27 cellular contexts compared by ENCODE assay signal in genomic region chr5:126416266-126416925, GRCh38. TPM values are rescaled to one million over a fixed set of nuclear protein-coding genes. Genes with fewer than 3 reads are reported as not detected.
DNase-seq lines count a peak whose midpoint lies in the region; ATAC-seq and TF ChIP-seq lines count a peak whose summit lies in the region.
"Had no signal": no experiment of that assay in that cellular context is flagged by ENCODE, and none has a peak within 500 bp of the region (broad histone marks: within the 10 kb centered on the region; RNA-seq: fewer than 3 reads in every experiment).

No MANE protein-coding gene starts in this region.

- no peaks in the 10 kb centered on the region for H3K79me2 ChIP-seq in osteoblast (ENCODE audit: insufficient read depth, low read length)

- no peak for ATAC-seq in heart left ventricle
- ATAC-seq in left ventricle myocardium superior, result no peak
- no peak for ATAC-seq in aorta (ENCODE audit: low FRiP score)
- no peak for ATAC-seq in natural killer cell treated with Interleukin-12 subunit alpha and Interleukin-12 subunit beta and Interleukin-15 and Interleukin-18, amount 100 ng/mL, for 72 hours
- no peak for ATAC-seq in GM21526 (IDR thresholded peaks at IDR 0.05; ENCODE audit: low FRiP score, unreplicated experiment)
- ATAC-seq in HG02571 (IDR thresholded peaks at IDR 0.05; ENCODE audit: unreplicated experiment), result no peak
- ATAC-seq: activated CD4-positive, CD25-positive, alpha-beta regulatory T cell treated with anti-CD3 and anti-CD28 coated beads, Interleukin-2, amount 50 U/mL, for 24 hours; stimulated activated naive B cell treated with anti-CD40 and anti-IgM and Interleukin-4, amounts not matched to agents 10 μg/mL and 1 μg/mL and 100 μg/mL, for 72 hours had no signal

- H3K4me1 Mint-ChIP-seq in natural killer cell treated with Interleukin-12 subunit alpha and Interleukin-12 subunit beta and Interleukin-15 and Interleukin-18, amount 100 ng/mL, for 72 hours (ENCODE audit: low read depth in 2 of 2), result peaks cover 10 to 15% of the 10 kb centered on the region in 2 donors
- H3K4me1 Mint-ChIP-seq: CD4-positive, alpha-beta memory T cell had no signal

- H3K9me3 ChIP-seq in heart left ventricle (peaks cover 0 to 2% (median 0%) of the 10 kb centered on the region in 12 donors), osteoblast (ENCODE audit: low read depth, low read length) (no peaks in the 10 kb centered on the region), aorta (ENCODE audit: control insufficient read depth, low read length) (no peaks in the 10 kb centered on the region)
- H3K9me3 ChIP-seq: SJCRH30, testis had no signal

- H3K27me3 ChIP-seq in heart left ventricle (no peaks in the 10 kb centered on the region), osteoblast (ENCODE audit: insufficient read depth, low read length) (no peaks in the 10 kb centered on the region), aorta (ENCODE audit: control insufficient read depth in 1 of 2, insufficient read depth in 2 of 2, low read length in 1 of 2) (no peaks in the 10 kb centered on the region)
- H3K27me3 ChIP-seq: neural progenitor cell, SJCRH30, testis had no signal

- H3K36me3 ChIP-seq in heart left ventricle (no peaks in the 10 kb centered on the region), osteoblast (ENCODE audit: insufficient read depth, low read length) (no peaks in the 10 kb centered on the region), aorta (ENCODE audit: control insufficient read depth in 1 of 2, insufficient read depth in 2 of 2, low read length in 1 of 2) (no peaks in the 10 kb centered on the region)
- H3K36me3 ChIP-seq: neural progenitor cell, SJCRH30 had no signal

- peak overlapping the region; percentile 28 for H2AFZ ChIP-seq in osteoblast (ENCODE audit: low read length)

- H3K4me3 ChIP-seq in heart left ventricle, result no peak overlapping the region
- no peak overlapping the region for H3K4me3 ChIP-seq in epithelial cell of esophagus (ENCODE audit: low read length)
- H3K4me3 ChIP-seq in osteoblast (ENCODE audit: insufficient read depth, low read length), result no peak overlapping the region
- H3K4me3 ChIP-seq in aorta (ENCODE audit: low read length in 2 of 2), result no peak overlapping the region
- H3K4me3 ChIP-seq: neural progenitor cell, SJCRH30, smooth muscle cell, testis had no signal

- no peak for DNase-seq in heart left ventricle
- DNase-seq in left ventricle myocardium superior, result no peak
- peak; percentile 27 for DNase-seq in epithelial cell of esophagus (ENCODE audit: low read depth)
- no peak for DNase-seq in osteoblast (ENCODE audit: insufficient read length, low spot score, missing footprints)
- DNase-seq in aorta, result no peak
- no peak for DNase-seq in natural killer cell treated with Interleukin-12 subunit alpha and Interleukin-12 subunit beta and Interleukin-15 and Interleukin-18, amount 100 ng/mL, for 72 hours (ENCODE audit: low spot score)
- DNase-seq: 8988T; activated CD4-positive, alpha-beta memory T cell treated with anti-CD3 and anti-CD28 coated beads, Interleukin-2, amount 10 ng/mL, durations not matched to agents 7 days and 5 days; activated effector memory CD4-positive, alpha-beta T cell treated with anti-CD3 and anti-CD28 coated beads, Interleukin-2, amount 50 U/mL, for 16 hours; CD4-positive, alpha-beta memory T cell; dermis blood vessel endothelial cell; DMS 273 treated with DMSO at 0.1 percent for 48 hours; NCI-H1092 treated with DMSO at 0.1 percent for 48 hours; NCI-H187 treated with DMSO at 0.1 percent for 48 hours; NCI-H526; SJCRH30; stimulated activated CD4-positive, alpha-beta T cell treated with anti-CD3 and anti-CD28 coated beads, Interleukin-2, amount 100 ng/mL, for 48 hours; stimulated activated naive B cell treated with anti-CD40 and anti-IgM and Interleukin-4, amounts not matched to agents 10 μg/mL and 1 μg/mL and 100 μg/mL, for 72 hours; testis had no signal

- no peak for TF ChIP-seq CTCF in heart left ventricle (IDR thresholded peaks at IDR 0.05)
- no peak for TF ChIP-seq CTCF in epithelial cell of esophagus (IDR thresholded peaks at IDR 0.05; ENCODE audit: insufficient read depth, low read depth, low read length, missing control alignments)
- no peak for TF ChIP-seq CTCF in osteoblast (IDR thresholded peaks at IDR 0.05; ENCODE audit: extremely low read depth, low read depth, low read length)

- no peak for TF ChIP-seq POLR2A in heart left ventricle (IDR thresholded peaks at IDR 0.05)

- intact Hi-C loops in heart left ventricle (cut with DNase I), result loop anchor here in 2 of 10 donors (5.0 kb wide), 1 partner anchor 44 kb away; no protein-coding TSS in a partner anchor
- intact Hi-C loops in left ventricle myocardium superior (cut with micrococcal nuclease), result loop anchor here (10.0 kb wide), 1 partner anchor 118 kb away; no protein-coding TSS in a partner anchor
- intact Hi-C loops in aorta (cut with DNase I), result no loop called here

- H3K27ac Mint-ChIP-seq in natural killer cell treated with Interleukin-12 subunit alpha and Interleukin-12 subunit beta and Interleukin-15 and Interleukin-18, amount 100 ng/mL, for 72 hours, result no peak overlapping the region
- H3K27ac Mint-ChIP-seq: activated CD4-positive, alpha-beta memory T cell treated with anti-CD3 and anti-CD28 coated beads, Interleukin-2, amount 10 ng/mL, durations not matched to agents 7 days and 5 days; CD4-positive, alpha-beta memory T cell; IgD-negative memory B cell; neural progenitor cell; progenitor cell of endocrine pancreas; stimulated activated naive B cell treated with anti-CD40 and anti-IgM and Interleukin-4, amounts not matched to agents 10 μg/mL and 1 μg/mL and 100 μg/mL, for 72 hours had no signal

- no peak overlapping the region for H3K4me2 ChIP-seq in osteoblast (ENCODE audit: insufficient read depth, low read length)
- H3K4me2 ChIP-seq: neural progenitor cell, smooth muscle cell had no signal

- 90 to 94% (median 92%) methylated on average over 4 of the region's 4 CpGs for WGBS in heart left ventricle, 4 donors
- 66 to 71% methylated on average over 4 of the region's 4 CpGs for WGBS in aorta, 2 donors

- no peak overlapping the region for H3K4me3 Mint-ChIP-seq in natural killer cell treated with Interleukin-12 subunit alpha and Interleukin-12 subunit beta and Interleukin-15 and Interleukin-18, amount 100 ng/mL, for 72 hours
- H3K4me3 Mint-ChIP-seq: activated CD4-positive, alpha-beta memory T cell treated with anti-CD3 and anti-CD28 coated beads, Interleukin-2, amount 10 ng/mL, durations not matched to agents 7 days and 5 days; brain; CD4-positive, alpha-beta memory T cell; IgD-negative memory B cell; neural progenitor cell; stimulated activated naive B cell treated with anti-CD40 and anti-IgM and Interleukin-4, amounts not matched to agents 10 μg/mL and 1 μg/mL and 100 μg/mL, for 72 hours had no signal

- peaks cover 5 to 30% of the 10 kb centered on the region in 2 donors for H3K27me3 Mint-ChIP-seq in natural killer cell treated with Interleukin-12 subunit alpha and Interleukin-12 subunit beta and Interleukin-15 and Interleukin-18, amount 100 ng/mL, for 72 hours

- no peaks in the 10 kb centered on the region for H4K20me1 ChIP-seq in osteoblast (ENCODE audit: insufficient read depth, low read length)

- H3K27ac ChIP-seq in heart left ventricle (peak overlapping the region; percentile 35 to 82 (median 71)), osteoblast (ENCODE audit: low read depth, low read length) (no peak overlapping the region), aorta (ENCODE audit: low read depth in 1 of 2, low read length in 2 of 2) (peak overlapping the region; percentile 72 to 94)
- H3K27ac ChIP-seq: neural progenitor cell, SJCRH30 had no signal

- H3K4me1 ChIP-seq in heart left ventricle (peaks cover 9 to 34% (median 25%) of the 10 kb centered on the region in 12 donors), osteoblast (ENCODE audit: insufficient read depth, low read length) (peaks cover 14% of the 10 kb centered on the region), aorta (ENCODE audit: control insufficient read depth in 1 of 2, insufficient read depth in 2 of 2, low read length in 2 of 2) (peaks cover 4 to 6% of the 10 kb centered on the region in 2 donors)
- H3K4me1 ChIP-seq: neural progenitor cell, SJCRH30 had no signal

- peaks cover 4% of the 10 kb centered on the region for H3K9me3 Mint-ChIP-seq in natural killer cell treated with Interleukin-12 subunit alpha and Interleukin-12 subunit beta and Interleukin-15 and Interleukin-18, amount 100 ng/mL, for 72 hours
- H3K9me3 Mint-ChIP-seq: activated CD4-positive, alpha-beta memory T cell treated with anti-CD3 and anti-CD28 coated beads, Interleukin-2, amount 10 ng/mL, durations not matched to agents 7 days and 5 days had no signal

- peaks cover 6% of the 10 kb centered on the region for H3K36me3 Mint-ChIP-seq in natural killer cell treated with Interleukin-12 subunit alpha and Interleukin-12 subunit beta and Interleukin-15 and Interleukin-18, amount 100 ng/mL, for 72 hours
- H3K36me3 Mint-ChIP-seq: brain; CD4-positive, alpha-beta memory T cell; IgD-negative memory B cell; neural progenitor cell had no signal

RNA-seq across cellular contexts. Expression of gene GRAMD2B, which starts 6.8 kb away (rescaled TPM):
- total RNA-seq in heart left ventricle (10 to 100 TPM; 28.2 to 50.4 (median 37.0) TPM), left ventricle myocardium superior (35.2 TPM), osteoblast (89.8 and 94.6 TPM in 2 replicates), aorta (10 to 100 TPM; 30.6 to 44.7 TPM)
- polyA plus RNA-seq in heart left ventricle (10 to 100 TPM in 1 of 2 donors, 1 to 10 TPM in 1; 7.4 to 19.8 TPM), aorta (10 to 100 TPM; 22.5 to 34.6 TPM)
- 10 to 100 TPM in 1 of 2 donors, 1 to 10 TPM in 1; 8.2 to 10.6 TPM for total RNA-seq in natural killer cell treated with Interleukin-12 subunit alpha and Interleukin-12 subunit beta and Interleukin-15 and Interleukin-18, amount 100 ng/mL, for 72 hours
